8 cellular contexts compared by ENCODE assay signal in genomic region chr21:14382835-14383595, GRCh38. TPM values are rescaled to one million over a fixed set of nuclear protein-coding genes. Genes with fewer than 3 reads are reported as not detected.
DNase-seq lines count a peak whose midpoint lies in the region; ATAC-seq lines count a peak whose summit lies in the region.

Gene HSPA13 (minus strand): TSS chr21:14383146. CDS start chr21:14383119, 27 bp downstream.

- ATAC-seq in GM19351 (IDR thresholded peaks at IDR 0.05; ENCODE audit: unreplicated experiment) (peak; percentile 95), HG03521 (IDR thresholded peaks at IDR 0.05; ENCODE audit: unreplicated experiment) (peak; percentile 97), left lobe of liver (peak; percentile 98)

- H3K27ac Mint-ChIP-seq in dendritic cell treated with granulocyte-macrophage colony-stimulating factor and Interleukin-4, amounts not matched to agents 40 ng/mL and 50 ng/mL, for 4 days = peak within 1 kb of the TSS; percentile 97

- DNase-seq in C1 segment of cervical spinal cord (lab: John Stamatoyannopoulos, UW) = peak; percentile 90 to 100 (median 99)
- DNase-seq in NCI-H748 (lab: John Stamatoyannopoulos, UW; ENCODE audit: unreplicated experiment) = peak; percentile 99
- DNase-seq in activated CD4-positive, alpha-beta T cell treated with anti-CD3 and anti-CD28 coated beads, Interleukin-2, amount 50 U/mL, for 4 hours = peak; percentile 99
- DNase-seq in left lobe of liver (ENCODE audit: low spot score) = peak; percentile 99
- DNase-seq in stimulated activated CD4-positive, alpha-beta T cell treated with anti-CD3 and anti-CD28 coated beads, Interleukin-2, amount 100 ng/mL, for 4 hours (ENCODE audit: low read depth) = peak; percentile 99

- H3K4me1 Mint-ChIP-seq in dendritic cell treated with granulocyte-macrophage colony-stimulating factor and Interleukin-4, amounts not matched to agents 40 ng/mL and 50 ng/mL, for 4 days (ENCODE audit: low read depth) = peaks cover 21% of the 10 kb centered on the region

- intact Hi-C loops in dendritic cell treated with granulocyte-macrophage colony-stimulating factor and Interleukin-4, amounts not matched to agents 40 ng/mL and 50 ng/mL, for 4 days (cut with micrococcal nuclease) = loop anchor here (2.0 to 10.0 kb wide), 3 partner anchors 682 to 1812 kb away; partner anchors contain the start of gene NRIP1

- peaks cover 34% of the 10 kb centered on the region for H3K36me3 Mint-ChIP-seq in dendritic cell treated with granulocyte-macrophage colony-stimulating factor and Interleukin-4, amounts not matched to agents 40 ng/mL and 50 ng/mL, for 4 days (ENCODE audit: low read depth)

- H3K9me3 Mint-ChIP-seq in dendritic cell treated with granulocyte-macrophage colony-stimulating factor and Interleukin-4, amounts not matched to agents 40 ng/mL and 50 ng/mL, for 4 days = no peaks in the 10 kb centered on the region

- H3K4me3 Mint-ChIP-seq in dendritic cell treated with granulocyte-macrophage colony-stimulating factor and Interleukin-4, amounts not matched to agents 40 ng/mL and 50 ng/mL, for 4 days = peak within 1 kb of the TSS; percentile 100

- no peaks in the 10 kb centered on the region for H3K27me3 Mint-ChIP-seq in dendritic cell treated with granulocyte-macrophage colony-stimulating factor and Interleukin-4, amounts not matched to agents 40 ng/mL and 50 ng/mL, for 4 days

RNA-seq across cellular contexts. Expression of gene HSPA13, which starts in this region (rescaled TPM):
- 7.7 TPM for total RNA-seq in left lobe of liver

Comparison
In these comparisons a context has a peak if more than half of its experiments do, and no peak if none do; other contexts are left out.
1. Peak in every context shown above with its lines: DNase-seq and ATAC-seq.